8 cellular contexts compared by ENCODE assay signal in the genomic region with DNA sequence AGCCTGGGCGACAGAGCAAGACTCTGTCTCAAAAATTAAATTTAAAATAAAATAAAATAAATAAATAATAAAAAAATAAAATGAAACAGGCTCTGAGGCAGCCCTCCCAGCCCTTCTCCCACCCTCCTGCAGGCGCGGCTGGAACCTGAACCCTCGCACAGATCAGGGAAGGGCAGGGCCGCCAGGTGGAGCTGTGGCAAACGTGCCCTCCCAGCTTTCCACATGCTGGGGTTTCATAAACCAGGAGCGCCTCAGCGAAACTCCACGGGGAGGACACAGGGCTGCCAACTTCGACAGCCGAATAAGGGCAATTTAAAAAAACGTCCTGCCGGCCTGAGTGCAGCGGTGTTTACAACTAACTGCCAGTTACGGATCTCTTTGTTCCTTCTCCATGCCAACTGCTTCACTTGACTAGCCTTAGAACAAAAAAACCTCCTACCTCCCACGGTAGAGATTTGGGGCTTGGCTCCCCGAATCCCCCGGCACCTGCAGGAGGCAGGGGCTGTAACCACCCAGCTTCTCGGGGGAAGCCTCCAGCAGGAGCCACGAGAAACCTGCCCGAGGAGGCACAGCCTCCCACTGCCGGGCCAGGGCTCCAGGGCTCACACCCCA. TPM values are rescaled to one million over a fixed set of nuclear protein-coding genes. Genes with fewer than 3 reads are reported as not detected.
DNase-seq lines count a peak whose midpoint lies in the region; ATAC-seq and TF ChIP-seq lines count a peak whose summit lies in the region.

No MANE protein-coding gene starts in this region.

- H3K4me3 Mint-ChIP-seq in CD4-positive, alpha-beta T cell, result no peak overlapping the region
- H3K4me3 Mint-ChIP-seq in WTC11 (0 out of 2 replicates have a peak overlapping the region, but pooled peaks have one; percentile 12), chondrocyte (ENCODE audit: unreplicated experiment) (no peak overlapping the region)

- CTCF ChIA-PET in CD4-positive, alpha-beta T cell (lab: Charles Lee), result interaction anchor here (0.7 to 1.4 kb wide), 6 partner anchors 36 to 149 kb away, joined by 3 to 8 read pairs (median 3); a partner anchor contains a TSS
- CTCF ChIA-PET in WTC11 (lab: Charles Lee), result interaction anchor here (0.5 to 1.9 kb wide), 30 partner anchors 9 to 451 kb away, joined by 3 to 17 read pairs (median 5); a partner anchor contains a TSS

- POLR2A ChIA-PET in CD4-positive, alpha-beta T cell (lab: Charles Lee), result no interaction called here
- POLR2A ChIA-PET in WTC11 (lab: Charles Lee), result interaction anchor here (1.0 kb wide), 1 partner anchor 20 kb away, joined by 5 read pairs; no protein-coding TSS in a partner anchor

- peaks cover 18% of the 10 kb centered on the region for H3K36me3 Mint-ChIP-seq in CD4-positive, alpha-beta T cell (ENCODE audit: low read depth)
- peaks cover 11% of the 10 kb centered on the region for H3K36me3 Mint-ChIP-seq in WTC11
- H3K36me3 Mint-ChIP-seq in chondrocyte (ENCODE audit: low read depth), result peaks cover 3% of the 10 kb centered on the region

- DNase-seq in CD4-positive, alpha-beta T cell, result peak; percentile 23 to 65 (median 50)
- DNase-seq in WTC11 (ENCODE audit: low spot score), result peak; percentile 87
- no peak for DNase-seq in chondrocyte (ENCODE audit: low spot score)
- DNase-seq in kidney epithelial cell (ENCODE audit: low read depth), result peak; percentile 49
- peak; percentile 43 for DNase-seq in stimulated activated CD4-positive, alpha-beta T cell treated with anti-CD3 and anti-CD28 coated beads, Interleukin-12 subunit alpha, Interleukin-12 subunit beta, amount 100 ng/mL, for 4 hours

- intact Hi-C loops in CD4-positive, alpha-beta T cell (cut with DNase I, micrococcal nuclease), result loop anchor here (1.0 to 5.0 kb wide), 3 partner anchors 37 to 245 kb away; a partner anchor contains a TSS

- peak overlapping the region; percentile 54 for H3K27ac Mint-ChIP-seq in CD4-positive, alpha-beta T cell
- H3K27ac Mint-ChIP-seq in WTC11 (peak overlapping the region; percentile 91), chondrocyte (ENCODE audit: unreplicated experiment) (no peak overlapping the region)

- peak; percentile 89 for ATAC-seq in CD4-positive, alpha-beta T cell (ENCODE audit: poor library complexity)
- ATAC-seq in WTC11 (peak; percentile 86), HG03025 (IDR thresholded peaks at IDR 0.05; ENCODE audit: low FRiP score, unreplicated experiment) (no peak), GM18867 (IDR thresholded peaks at IDR 0.05; ENCODE audit: unreplicated experiment) (no peak)

- no peak overlapping the region for H3K27ac ChIP-seq in CD4-positive, alpha-beta T cell (ENCODE audit: low read depth, low read length)

- no peaks in the 10 kb centered on the region for H3K27me3 Mint-ChIP-seq in CD4-positive, alpha-beta T cell
- H3K27me3 Mint-ChIP-seq in WTC11 (ENCODE audit: low read depth) (no peaks in the 10 kb centered on the region), chondrocyte (ENCODE audit: low read depth) (no peaks in the 10 kb centered on the region)

- H3K36me3 ChIP-seq in kidney epithelial cell (ENCODE audit: control insufficient read depth, insufficient read depth, low read length), result peaks cover 1% of the 10 kb centered on the region

- peak; percentile 71 for TF ChIP-seq CTCF in CD4-positive, alpha-beta T cell (IDR thresholded peaks at IDR 0.05)
- TF ChIP-seq CTCF in LNCAP (IDR thresholded peaks at IDR 0.05), result peak; percentile 63
- TF ChIP-seq CTCF in WTC11 (IDR thresholded peaks at IDR 0.05), result peak; percentile 60
- peak; percentile 71 for TF ChIP-seq CTCF in chondrocyte (IDR thresholded peaks at IDR 0.05)
- TF ChIP-seq CTCF in kidney epithelial cell (IDR thresholded peaks at IDR 0.05; ENCODE audit: insufficient read depth, low read length, poor library complexity, severe bottlenecking), result peak; percentile 84

- no peaks in the 10 kb centered on the region for H3K9me3 ChIP-seq in CD4-positive, alpha-beta T cell (ENCODE audit: control insufficient read depth, low read length)

- H3K4me1 Mint-ChIP-seq in CD4-positive, alpha-beta T cell (ENCODE audit: low read depth), result peaks cover 35% of the 10 kb centered on the region
- H3K4me1 Mint-ChIP-seq in WTC11 (peaks cover 42% of the 10 kb centered on the region), chondrocyte (ENCODE audit: low read depth) (peaks cover 18% of the 10 kb centered on the region)

- no peaks in the 10 kb centered on the region for H3K9me3 Mint-ChIP-seq in CD4-positive, alpha-beta T cell
- H3K9me3 Mint-ChIP-seq in WTC11, result no peaks in the 10 kb centered on the region
- H3K9me3 Mint-ChIP-seq in chondrocyte (ENCODE audit: low read depth), result no peaks in the 10 kb centered on the region

- no peak overlapping the region for H3K4me3 ChIP-seq in kidney epithelial cell (ENCODE audit: low read depth, low read length)

- no peaks in the 10 kb centered on the region for H3K27me3 ChIP-seq in CD4-positive, alpha-beta T cell (ENCODE audit: control insufficient read depth, insufficient read depth, low read length)
- H3K27me3 ChIP-seq in kidney epithelial cell (ENCODE audit: control insufficient read depth, insufficient read depth, low read length), result no peaks in the 10 kb centered on the region

TF ChIP-seq in WTC11, 78 proteins besides CTCF, POLR2A, EP300 and RAD21:
- TF ChIP-seq, protein P1, sequence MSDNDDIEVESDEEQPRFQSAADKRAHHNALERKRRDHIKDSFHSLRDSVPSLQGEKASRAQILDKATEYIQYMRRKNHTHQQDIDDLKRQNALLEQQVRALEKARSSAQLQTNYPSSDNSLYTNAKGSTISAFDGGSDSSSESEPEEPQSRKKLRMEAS (CRISPR knock-in tag; IDR thresholded peaks at IDR 0.05), result 0 out of 2 replicates have a peak, but pooled peaks have one; percentile 39
- TF ChIP-seq HMGA2 (CRISPR knock-in tag; IDR thresholded peaks at IDR 0.05) (peak; percentile 81), FOXK1 (CRISPR knock-in tag; IDR thresholded peaks at IDR 0.05) (0 out of 2 replicates have a peak, but pooled peaks have one; percentile 21), ATF1 (CRISPR knock-in tag; IDR thresholded peaks at IDR 0.05) (no peak)

RNA-seq across cellular contexts. Expression of a gene that starts 15.9 kb away (rescaled TPM):
- 10 to 100 TPM; 11.4 to 11.5 TPM for total RNA-seq in CD4-positive, alpha-beta T cell
- total RNA-seq in WTC11 (2021) (60.8 to 62.9 TPM (median 62.0 TPM) in 3 replicates), chondrocyte (22.4 to 26.6 TPM (median 26.5 TPM) in 3 replicates), kidney epithelial cell (26.6 and 38.3 TPM in 2 replicates)

RNA-seq across cellular contexts. Expression of a gene that starts 35.9 kb away (rescaled TPM):
- total RNA-seq in CD4-positive, alpha-beta T cell, result 10 to 100 TPM; 13.5 TPM
- total RNA-seq in WTC11 (2021), result 84.0 to 87.9 TPM (median 87.7 TPM) in 3 replicates
- 30.4 to 33.1 TPM (median 31.5 TPM) in 3 replicates for total RNA-seq in chondrocyte
- total RNA-seq in kidney epithelial cell, result 35.9 and 40.0 TPM in 2 replicates

Comparison
In these comparisons a context has a peak if more than half of its experiments do, and no peak if none do; other contexts are left out.
1. ATAC-seq: peak in CD4-positive, alpha-beta T cell (single experiment) and WTC11 (single experiment); none in HG03025 (single experiment) and GM18867 (single experiment).
2. Peak in every context shown above with its lines, with median percentiles within 50 percentile points of each other: CTCF ChIP-seq.